9 cellular contexts compared by ENCODE assay signal in genomic region chr15:23642413-23643044, GRCh38. TPM values are rescaled to one million over a fixed set of nuclear protein-coding genes. Genes with fewer than 3 reads are reported as not detected.
DNase-seq lines count a peak whose midpoint lies in the region; ATAC-seq and TF ChIP-seq lines count a peak whose summit lies in the region.
"Had no signal": no experiment of that assay in that cellular context is flagged by ENCODE, and none has a peak within 500 bp of the region (broad histone marks: within the 10 kb centered on the region; RNA-seq: fewer than 3 reads in every experiment).

No MANE protein-coding gene starts in this region.

- no peak overlapping the region for H3K4me3 ChIP-seq in PC-9
- no peak overlapping the region for H3K4me3 ChIP-seq in gastrocnemius medialis
- H3K4me3 ChIP-seq: BLaER1 treated with 17β-estradiol and CSF1 and Interleukin-3, amounts not matched to agents 10 nM and 100 nM had no signal

- CTCF ChIA-PET in PC-9 (lab: Charles Lee): no interaction called here

- H3F3A ChIP-seq in PC-9 (ENCODE audit: insufficient read depth, low read depth): no peaks in the 10 kb centered on the region

- no peaks in the 10 kb centered on the region for H3K36me3 ChIP-seq in PC-9 (ENCODE audit: low read depth)
- H3K36me3 ChIP-seq in gastrocnemius medialis: no peaks in the 10 kb centered on the region
- H3K36me3 ChIP-seq: BLaER1 treated with 17β-estradiol and CSF1 and Interleukin-3, amounts not matched to agents 10 nM and 100 nM had no signal

- ATAC-seq in gastrocnemius medialis: no peak

- POLR2A ChIA-PET in PC-9 (lab: Charles Lee; ENCODE audit: unreplicated experiment): no interaction called here

- no peaks in the 10 kb centered on the region for H3K79me2 ChIP-seq in PC-9 (ENCODE audit: low read depth)

- H3K4me1 ChIP-seq in PC-9 (replicated peaks; ENCODE audit: insufficient read depth): no peaks in the 10 kb centered on the region
- no peaks in the 10 kb centered on the region for H3K4me1 ChIP-seq in gastrocnemius medialis

- TF ChIP-seq EP300 in Ishikawa (IDR thresholded peaks at IDR 0.05; ENCODE audit: borderline replicate concordance): no peak

- no peak overlapping the region for H3K27ac ChIP-seq in PC-9
- no peak overlapping the region for H3K27ac ChIP-seq in gastrocnemius medialis
- H3K27ac ChIP-seq: BLaER1 treated with 17β-estradiol and CSF1 and Interleukin-3, amounts not matched to agents 10 nM and 100 nM had no signal

- in situ Hi-C loops in gastrocnemius medialis (cut with MboI; ENCODE audit: low sequenced_read_pairs in 4 of 4): loop anchor here (25.0 kb wide), 1 partner anchor 220 kb away; no protein-coding TSS in a partner anchor

- no peaks in the 10 kb centered on the region for H3K9me3 ChIP-seq in PC-9 (ENCODE audit: insufficient read depth, low read depth)
- no peaks in the 10 kb centered on the region for H3K9me3 ChIP-seq in gastrocnemius medialis

- TF ChIP-seq CTCF in PC-9 (conservative IDR thresholded peaks at IDR 0.05): peak; percentile 84
- peak; percentile 31 to 63 (median 50) for TF ChIP-seq CTCF in gastrocnemius medialis (IDR thresholded peaks at IDR 0.05 in 4 of 5, conservative IDR thresholded peaks at IDR 0.05 in 1 of 5)

- peak; percentile 81 for TF ChIP-seq RAD21 in Ishikawa (IDR thresholded peaks at IDR 0.05; ENCODE audit: low read depth)

- DNase-seq in NCI-H2081 (lab: John Stamatoyannopoulos, UW): peak; percentile 60 to 63
- DNase-seq in NCI-H2081 treated with DMSO at 0.1 percent for 48 hours (lab: John Stamatoyannopoulos, UW): no peak
- DNase-seq in PC-9: peak; percentile 35 to 50
- DNase-seq in astrocyte of the hippocampus (ENCODE audit: low read depth, low spot score): peak; percentile 76
- DNase-seq in hypothalamus (lab: John Stamatoyannopoulos, UW): peak in 27 of 51 donors; percentile 14 to 74 (median 42)
- DNase-seq in gastrocnemius medialis: no peak
- no peak for DNase-seq in effector CD4-positive, alpha-beta T cell

- peaks cover 16% of the 10 kb centered on the region; the same call in 1 of the 2 replicates for H3K27me3 ChIP-seq in PC-9 (ENCODE audit: insufficient read depth, low read depth)
- H3K27me3 ChIP-seq in gastrocnemius medialis: peaks cover 0 to 4% (median 0%) of the 10 kb centered on the region in 3 donors
- H3K27me3 ChIP-seq: BLaER1 treated with 17β-estradiol and CSF1 and Interleukin-3, amounts not matched to agents 10 nM and 100 nM had no signal

- H3K4me2 ChIP-seq in PC-9: no peak overlapping the region

- no TSS peak for BruUV-seq in PC-9 (replicated peaks; lab: Mats Ljungman, UMichigan)

- intact Hi-C loops in PC-9 (cut with micrococcal nuclease; ENCODE audit: unreplicated experiment) (loop anchor here (5.0 kb wide), 1 partner anchor 235 kb away; no protein-coding TSS in a partner anchor), gastrocnemius medialis (cut with DNase I; ENCODE audit: low total_unique reads) (loop anchor here (2.0 kb wide), 1 partner anchor 234 kb away; no protein-coding TSS in a partner anchor)

- H4K20me1 ChIP-seq in PC-9 (ENCODE audit: insufficient read depth): no peaks in the 10 kb centered on the region
- H4K20me1 ChIP-seq: BLaER1 treated with 17β-estradiol and CSF1 and Interleukin-3, amounts not matched to agents 10 nM and 100 nM had no signal

- H2AFZ ChIP-seq in PC-9: no peak overlapping the region

- H3K9me2 ChIP-seq in PC-9 (ENCODE audit: insufficient read depth): no peaks in the 10 kb centered on the region

- no peak for TF ChIP-seq POLR2A in gastrocnemius medialis (IDR thresholded peaks at IDR 0.05)

TF ChIP-seq in Ishikawa, 13 proteins besides CTCF, POLR2A, EP300 and RAD21:
- no peak for TF ChIP-seq REST (IDR thresholded peaks at IDR 0.05; ENCODE audit: low read depth)

RNA-seq across cellular contexts. Expression of gene MAGEL2, which starts 5.1 kb away (rescaled TPM):
- total RNA-seq in PC-9 (2021) (not detected in 2 replicates), gastrocnemius medialis (under 1 TPM in 1 of 4 donors, not detected in 3; 0.09 TPM)

RNA-seq across cellular contexts. Expression of gene NDN, which starts 44.6 kb away (rescaled TPM):
- total RNA-seq in PC-9 (2021) (not detected in 2 replicates), gastrocnemius medialis (10 to 100 TPM in 3 of 4 donors, 1 to 10 TPM in 1; 8.9 to 12.4 (median 12.2) TPM)

Comparison
In these comparisons a context has a peak if more than half of its experiments do, and no peak if none do; other contexts are left out.
1. DNase-seq: peak in NCI-H2081 (2 of 2), PC-9 (2 of 2), astrocyte of the hippocampus (single experiment) and hypothalamus (27 of 51); none in NCI-H2081 treated with DMSO at 0.1 percent for 48 hours (single experiment), gastrocnemius medialis (0 of 2) and effector CD4-positive, alpha-beta T cell (single experiment).